ENCODE assay signal across 17 cellular contexts in genomic region chr9:71518045-71518888, GRCh38.
DNase-seq lines count a peak whose midpoint lies in the region; ATAC-seq and TF ChIP-seq lines count a peak whose summit lies in the region.
"Had no signal": no experiment of that assay in that cellular context is flagged by ENCODE, and none has a peak within 500 bp of the region (broad histone marks: within the 10 kb centered on the region; RNA-seq: fewer than 3 reads in every experiment).

No MANE protein-coding gene starts in this region.

- H3K27me3 ChIP-seq in GM23248 (replicated peaks; ENCODE audit: insufficient read depth) (peaks cover 12% of the 10 kb centered on the region; the same call in 1 of the 2 replicates), gastroesophageal sphincter (no peaks in the 10 kb centered on the region), smooth muscle cell (ENCODE audit: low read depth) (no peaks in the 10 kb centered on the region)
- H3K27me3 ChIP-seq in CD8-positive, alpha-beta memory T cell (ENCODE audit: insufficient read depth, low read length, poor library complexity, severe bottlenecking): no peaks in the 10 kb centered on the region
- H3K27me3 ChIP-seq: adrenal gland, colonic mucosa had no signal

- H3K4me1 Mint-ChIP-seq in CD8-positive, alpha-beta memory T cell: no peaks in the 10 kb centered on the region
- H3K4me1 Mint-ChIP-seq: activated T-helper 17 cell treated with anti-CD3 and anti-CD28 coated beads, Interleukin-2, amount 50 U/mL, for 72 hours had no signal

- ATAC-seq in gastroesophageal sphincter: peak; percentile 28
- ATAC-seq: activated T-helper 17 cell treated with anti-CD3 and anti-CD28 coated beads, Interleukin-2, amount 50 U/mL, for 72 hours; stimulated activated naive CD8-positive, alpha-beta T cell treated with anti-CD3 and anti-CD28 coated beads, Interleukin-15, amount 100 ng/mL, for 72 hours had no signal

- peak; percentile 20 for DNase-seq in GM23248
- peak; percentile 32 for DNase-seq in OCI-M1 (lab: John Stamatoyannopoulos, UW)
- no peak for DNase-seq in smooth muscle cell (lab: John Stamatoyannopoulos, UW; ENCODE audit: unreplicated experiment)
- no peak for DNase-seq in NCI-H1092 (lab: John Stamatoyannopoulos, UW)
- DNase-seq in CD8-positive, alpha-beta memory T cell: no peak
- no peak for DNase-seq in AG20443 (ENCODE audit: low spot score)
- DNase-seq: adrenal gland; BE2C; colonic mucosa; hypothalamus; NCI-H524 treated with DMSO at 0.1 percent for 48 hours; stimulated activated naive CD8-positive, alpha-beta T cell treated with anti-CD3 and anti-CD28 coated beads, Interleukin-15, amount 100 ng/mL, for 72 hours; SW 1271 had no signal

- 66% methylated on average over 3 of the region's 3 CpGs for WGBS in GM23248 (ENCODE audit: low coverage in 1 of 2, low lambda C conversion rate in 2 of 2, missing lambda C conversion rate in 2 of 2), 2 experiments
- 57 to 100% methylated on average over 1 to 3 of the region's 3 CpGs for WGBS in gastroesophageal sphincter (ENCODE audit: low coverage in 1 of 2), 2 donors
- WGBS in smooth muscle cell (ENCODE audit: low lambda C conversion rate): 72% methylated on average over 3 of the region's 3 CpGs

- H3K4me2 ChIP-seq in GM23248 (ENCODE audit: unreplicated experiment): no peak overlapping the region
- H3K4me2 ChIP-seq in smooth muscle cell: peak overlapping the region; percentile 63

- no peak overlapping the region for H3K27ac Mint-ChIP-seq in CD8-positive, alpha-beta memory T cell
- H3K27ac Mint-ChIP-seq: activated T-helper 17 cell treated with anti-CD3 and anti-CD28 coated beads, Interleukin-2, amount 50 U/mL, for 72 hours had no signal

- H3K9me2 ChIP-seq in GM23248 (ENCODE audit: insufficient read depth): no peaks in the 10 kb centered on the region

- no peak for TF ChIP-seq EP300 in gastroesophageal sphincter (IDR thresholded peaks at IDR 0.05)

- H3K79me2 ChIP-seq in GM23248 (ENCODE audit: insufficient read depth) (no peaks in the 10 kb centered on the region), smooth muscle cell (ENCODE audit: low read depth) (no peaks in the 10 kb centered on the region)

- H3K9me3 ChIP-seq in GM23248 (ENCODE audit: low read depth) (no peaks in the 10 kb centered on the region), gastroesophageal sphincter (no peaks in the 10 kb centered on the region), smooth muscle cell (replicated peaks; ENCODE audit: low read depth) (no peaks in the 10 kb centered on the region)
- H3K9me3 ChIP-seq in CD8-positive, alpha-beta memory T cell (ENCODE audit: low read length): no peaks in the 10 kb centered on the region
- H3K9me3 ChIP-seq: adrenal gland, BE2C, colonic mucosa, prostate gland had no signal

- H3K27me3 Mint-ChIP-seq in CD8-positive, alpha-beta memory T cell: peaks cover 11 to 26% of the 10 kb centered on the region in 2 donors

- H4K20me1 ChIP-seq in GM23248 (ENCODE audit: insufficient read depth): no peaks in the 10 kb centered on the region
- no peaks in the 10 kb centered on the region for H4K20me1 ChIP-seq in smooth muscle cell (ENCODE audit: low read depth)

- TF ChIP-seq POLR2A in gastroesophageal sphincter (IDR thresholded peaks at IDR 0.05): no peak

- CTCF ChIA-PET in CD8-positive, alpha-beta memory T cell (lab: Charles Lee): no interaction called here

- H3K9ac ChIP-seq in GM23248 (no peak overlapping the region), smooth muscle cell (ENCODE audit: low read depth) (no peak overlapping the region)

- H3K9me3 Mint-ChIP-seq in CD8-positive, alpha-beta memory T cell: no peaks in the 10 kb centered on the region
- H3K9me3 Mint-ChIP-seq: activated T-helper 17 cell treated with anti-CD3 and anti-CD28 coated beads, Interleukin-2, amount 50 U/mL, for 72 hours; stimulated activated naive CD8-positive, alpha-beta T cell treated with anti-CD3 and anti-CD28 coated beads, Interleukin-15, amount 100 ng/mL, for 72 hours had no signal

- no peak overlapping the region for H2AFZ ChIP-seq in GM23248
- no peak overlapping the region for H2AFZ ChIP-seq in smooth muscle cell (ENCODE audit: low read depth)

- no peaks in the 10 kb centered on the region for H3F3A ChIP-seq in GM23248 (ENCODE audit: insufficient read depth)
- no peaks in the 10 kb centered on the region for H3F3A ChIP-seq in smooth muscle cell (ENCODE audit: low read depth)

- no peaks in the 10 kb centered on the region for H3K4me1 ChIP-seq in GM23248 (ENCODE audit: insufficient read depth)
- H3K4me1 ChIP-seq in gastroesophageal sphincter: no peaks in the 10 kb centered on the region
- peaks cover 16% of the 10 kb centered on the region for H3K4me1 ChIP-seq in smooth muscle cell (ENCODE audit: low read depth)
- H3K4me1 ChIP-seq in CD8-positive, alpha-beta memory T cell (ENCODE audit: insufficient read depth, low read length): no peaks in the 10 kb centered on the region
- H3K4me1 ChIP-seq: adrenal gland, BE2C, colonic mucosa, prostate gland had no signal

- H3K4me3 ChIP-seq in GM23248 (no peak overlapping the region), gastroesophageal sphincter (no peak overlapping the region), smooth muscle cell (no peak overlapping the region)
- no peak overlapping the region for H3K4me3 ChIP-seq in CD8-positive, alpha-beta memory T cell (ENCODE audit: low read length)
- H3K4me3 ChIP-seq: adrenal gland, colonic mucosa, prostate gland had no signal

- H3K4me3 Mint-ChIP-seq in CD8-positive, alpha-beta memory T cell: no peak overlapping the region
- H3K4me3 Mint-ChIP-seq: activated T-helper 17 cell treated with anti-CD3 and anti-CD28 coated beads, Interleukin-2, amount 50 U/mL, for 72 hours; stimulated activated naive CD8-positive, alpha-beta T cell treated with anti-CD3 and anti-CD28 coated beads, Interleukin-15, amount 100 ng/mL, for 72 hours had no signal

- H3K27ac ChIP-seq in GM23248 (no peak overlapping the region), gastroesophageal sphincter (no peak overlapping the region), smooth muscle cell (ENCODE audit: low read depth) (peak overlapping the region; percentile 1)
- no peak overlapping the region for H3K27ac ChIP-seq in CD8-positive, alpha-beta memory T cell (ENCODE audit: low read depth, low read length)
- H3K27ac ChIP-seq: adrenal gland, colonic mucosa, prostate gland, VCaP had no signal

- no peaks in the 10 kb centered on the region for H3K36me3 Mint-ChIP-seq in CD8-positive, alpha-beta memory T cell

- no peaks in the 10 kb centered on the region for H3K36me3 ChIP-seq in GM23248 (ENCODE audit: low read depth)
- H3K36me3 ChIP-seq in gastroesophageal sphincter: no peaks in the 10 kb centered on the region
- H3K36me3 ChIP-seq in smooth muscle cell (ENCODE audit: low read depth): no peaks in the 10 kb centered on the region
- H3K36me3 ChIP-seq in CD8-positive, alpha-beta memory T cell (ENCODE audit: insufficient read depth, low read length): no peaks in the 10 kb centered on the region
- H3K36me3 ChIP-seq: adrenal gland, BE2C, colonic mucosa, prostate gland had no signal

- POLR2A ChIA-PET in CD8-positive, alpha-beta memory T cell (lab: Charles Lee): interaction anchor here (0.5 kb wide), 1 partner anchor 479 kb away, joined by 6 read pairs; no protein-coding TSS in a partner anchor

- TF ChIP-seq CTCF in gastroesophageal sphincter (IDR thresholded peaks at IDR 0.05) (no peak), smooth muscle cell (IDR thresholded peaks at IDR 0.05; ENCODE audit: borderline replicate concordance, insufficient read depth, poor library complexity, severe bottlenecking) (no peak)

- in situ Hi-C loops in GM23248 (cut with MboI): no loop called here

Comparison
In these comparisons a context has a peak if more than half of its experiments do, and no peak if none do; other contexts are left out.
1. DNase-seq: peak in GM23248 (single experiment) and OCI-M1 (single experiment); none in smooth muscle cell (single experiment), NCI-H1092 (single experiment), CD8-positive, alpha-beta memory T cell (0 of 5) and AG20443 (single experiment).